Comparison of ENCODE assay signal across 19 cellular contexts in the genomic region with DNA sequence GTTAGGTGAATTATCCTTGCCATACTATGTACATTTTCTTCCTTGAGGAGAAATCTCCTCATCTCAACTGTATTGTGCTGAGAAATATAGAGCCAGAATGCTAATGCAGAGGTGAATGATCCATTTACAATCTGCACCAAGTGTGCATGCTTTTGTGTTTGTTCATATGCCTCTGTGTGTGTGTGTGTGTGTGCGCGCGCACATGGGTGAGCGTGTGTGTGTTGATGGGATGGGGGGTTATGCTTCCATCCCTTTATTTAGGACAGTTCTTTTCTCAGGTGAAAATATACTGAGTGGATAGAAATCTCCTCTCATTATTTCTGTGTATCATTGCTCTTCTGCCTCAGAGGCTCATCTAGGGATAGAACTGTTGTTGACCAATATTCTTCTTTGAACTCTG.
DNase-seq lines count a peak whose midpoint lies in the region; ATAC-seq, FAIRE-seq and TF ChIP-seq lines count a peak whose summit lies in the region.
"Had no signal": no experiment of that assay in that cellular context is flagged by ENCODE, and none has a peak within 500 bp of the region (broad histone marks: within the 10 kb centered on the region; RNA-seq: fewer than 3 reads in every experiment).

No MANE protein-coding gene starts in this region.

- ATAC-seq in RWPE2 (ENCODE audit: low read depth) (no peak), K562 (peak; percentile 35), HG02981 (IDR thresholded peaks at IDR 0.05; ENCODE audit: unreplicated experiment) (no peak)
- no peak for ATAC-seq in CD8-positive, alpha-beta T cell
- ATAC-seq: A549, GM23338, HepG2 had no signal

- no peaks in the 10 kb centered on the region for H3K9me1 ChIP-seq in K562 (ENCODE audit: control insufficient read depth, insufficient read depth, low read length)

- TF ChIP-seq EP300 in K562 (IDR thresholded peaks at IDR 0.05; ENCODE audit: low read length), result no peak

- H3K79me2 ChIP-seq in K562 (ENCODE audit: control insufficient read depth, insufficient read depth, low read length), result peaks cover 75% of the 10 kb centered on the region

- no peaks in the 10 kb centered on the region for H3K36me3 ChIP-seq in CD8-positive, alpha-beta memory T cell (ENCODE audit: insufficient read depth, low read length)
- no peaks in the 10 kb centered on the region for H3K36me3 ChIP-seq in RWPE2 (ENCODE audit: low read depth)
- peaks cover 3% of the 10 kb centered on the region; the same call in 2 of the 3 replicates for H3K36me3 ChIP-seq in K562 (ENCODE audit: control insufficient read depth, insufficient read depth, low read length)
- H3K36me3 ChIP-seq in small intestine (ENCODE audit: control insufficient read depth in 2 of 2, insufficient read depth in 2 of 2, low read length in 2 of 2), result no peaks in the 10 kb centered on the region
- no peaks in the 10 kb centered on the region for H3K36me3 ChIP-seq in CD8-positive, alpha-beta T cell (ENCODE audit: insufficient read depth, low read length)

- H3K4me3 Mint-ChIP-seq in CD8-positive, alpha-beta memory T cell, result no peak overlapping the region
- H3K4me3 Mint-ChIP-seq in mesothelial cell of epicardium, result no peak overlapping the region
- no peak overlapping the region for H3K4me3 Mint-ChIP-seq in CD8-positive, alpha-beta T cell
- H3K4me3 Mint-ChIP-seq: CD4-positive, alpha-beta T cell; GM23338; IgD-negative memory B cell had no signal

- intact Hi-C loops in K562 (cut with micrococcal nuclease), result loop anchor here (5.0 to 10.0 kb wide), 4 partner anchors 55 to 317 kb away; no protein-coding TSS in a partner anchor
- intact Hi-C loops in CD8-positive, alpha-beta T cell (cut with DNase I, micrococcal nuclease), result no loop called here

- peak overlapping the region; percentile 17 for H3K27ac ChIP-seq in CD8-positive, alpha-beta memory T cell (ENCODE audit: low read depth, low read length)
- H3K27ac ChIP-seq in RWPE2 (ENCODE audit: poor library complexity, severe bottlenecking) (peak overlapping the region; percentile 66), K562 (ENCODE audit: extremely low read depth, low read depth, low read length) (peak overlapping the region; percentile 92), small intestine (ENCODE audit: low read depth in 1 of 2, low read length in 1 of 2) (no peak overlapping the region)
- H3K27ac ChIP-seq in CD8-positive, alpha-beta T cell (ENCODE audit: low read depth, low read length), result no peak overlapping the region
- H3K27ac ChIP-seq: 22Rv1, A549, C4-2B had no signal

- peaks cover 3 to 6% (median 4%) of the 10 kb centered on the region in 5 donors for H3K9me3 Mint-ChIP-seq in CD8-positive, alpha-beta memory T cell
- H3K9me3 Mint-ChIP-seq in mesothelial cell of epicardium, result peaks cover 25% of the 10 kb centered on the region
- no peaks in the 10 kb centered on the region for H3K9me3 Mint-ChIP-seq in CD8-positive, alpha-beta T cell
- H3K9me3 Mint-ChIP-seq: CD4-positive, alpha-beta T cell had no signal

- CTCF ChIA-PET in CD8-positive, alpha-beta memory T cell (lab: Charles Lee), result no interaction called here
- CTCF ChIA-PET in K562 (lab: Yijun Ruan, JAX; ENCODE audit: low intra/inter-chr PET ratio), result no interaction called here
- CTCF ChIA-PET in CD8-positive, alpha-beta T cell (lab: Charles Lee), result no interaction called here

- H4K20me1 ChIP-seq in K562 (replicated peaks; ENCODE audit: control insufficient read depth, insufficient read depth, low read length), result no peaks in the 10 kb centered on the region

- H3K4me1 Mint-ChIP-seq in CD8-positive, alpha-beta memory T cell, result no peaks in the 10 kb centered on the region
- H3K4me1 Mint-ChIP-seq in mesothelial cell of epicardium, result peaks cover 32% of the 10 kb centered on the region
- H3K4me1 Mint-ChIP-seq in CD8-positive, alpha-beta T cell (ENCODE audit: low read depth), result no peaks in the 10 kb centered on the region
- H3K4me1 Mint-ChIP-seq: IgD-negative memory B cell had no signal

- H3K4me2 ChIP-seq in K562 (ENCODE audit: insufficient read depth, low read length), result peak overlapping the region; percentile 88
- H3K4me2 ChIP-seq: A549, GM23338 had no signal

- TF ChIP-seq CTCF in RWPE2 (IDR thresholded peaks at IDR 0.05; ENCODE audit: poor library complexity, severe bottlenecking), result no peak
- no peak for TF ChIP-seq CTCF in K562 (IDR thresholded peaks at IDR 0.05 in 2 of 3, conservative IDR thresholded peaks at IDR 0.05 in 1 of 3; ENCODE audit: insufficient read depth in 2 of 3, low read depth in 1 of 3, low read length in 3 of 3)
- TF ChIP-seq CTCF in mesothelial cell of epicardium (IDR thresholded peaks at IDR 0.05; ENCODE audit: unreplicated experiment), result no peak
- TF ChIP-seq CTCF in CD8-positive, alpha-beta T cell (IDR thresholded peaks at IDR 0.05), result no peak

- in situ Hi-C loops in K562 (cut with MboI), result no loop called here

- BruUV-seq in K562 (replicated peaks; lab: Mats Ljungman, UMichigan), result no TSS peak

- H3K36me3 Mint-ChIP-seq in CD8-positive, alpha-beta memory T cell, result no peaks in the 10 kb centered on the region
- peaks cover 14% of the 10 kb centered on the region for H3K36me3 Mint-ChIP-seq in mesothelial cell of epicardium
- no peaks in the 10 kb centered on the region for H3K36me3 Mint-ChIP-seq in CD8-positive, alpha-beta T cell
- H3K36me3 Mint-ChIP-seq: IgD-negative memory B cell had no signal

- TF ChIP-seq RAD21 in K562 (CRISPR knock-in tag; conservative IDR thresholded peaks at IDR 0.05 in 1 of 2, IDR thresholded peaks at IDR 0.05 in 1 of 2), result no peak

- H3K4me1 ChIP-seq in CD8-positive, alpha-beta memory T cell (ENCODE audit: insufficient read depth, low read length), result no peaks in the 10 kb centered on the region
- peaks cover 22% of the 10 kb centered on the region for H3K4me1 ChIP-seq in RWPE2 (ENCODE audit: insufficient read depth, poor library complexity, severe bottlenecking)
- peaks cover 9 to 20% of the 10 kb centered on the region in 2 experiments; a peak in 4 of 5 replicates for H3K4me1 ChIP-seq in K562 (replicated peaks in 1 of 2; ENCODE audit: control insufficient read depth in 2 of 2, insufficient read depth in 2 of 2, low read length in 2 of 2)
- no peaks in the 10 kb centered on the region for H3K4me1 ChIP-seq in small intestine (ENCODE audit: control insufficient read depth in 2 of 2, insufficient read depth in 1 of 2, low read depth in 1 of 2, low read length in 1 of 2)
- H3K4me1 ChIP-seq in CD8-positive, alpha-beta T cell (ENCODE audit: insufficient read depth, low read length), result no peaks in the 10 kb centered on the region
- H3K4me1 ChIP-seq: A549 had no signal

- POLR2A ChIA-PET in CD8-positive, alpha-beta memory T cell (lab: Charles Lee), result no interaction called here
- POLR2A ChIA-PET in K562 (lab: Yijun Ruan, JAX), result interaction anchor here (0.6 to 2.1 kb wide), 2 partner anchors 12 to 1249 kb away, joined by 3 to 13 read pairs; no protein-coding TSS in a partner anchor
- POLR2A ChIA-PET in CD8-positive, alpha-beta T cell (lab: Charles Lee), result no interaction called here

- no peak for DNase-seq in CD8-positive, alpha-beta memory T cell
- DNase-seq in RWPE2 (ENCODE audit: low spot score) (no peak), K562 (ENCODE audit: extremely low read depth in 1 of 4, low spot score in 3 of 4) (peak; percentile 53 to 66 (median 58)), mesothelial cell of epicardium (ENCODE audit: low spot score in 2 of 2, unreplicated experiment in 2 of 2) (no peak), NCI-H2029 (lab: John Stamatoyannopoulos, UW) (no peak), small intestine (no peak)
- DNase-seq in CD8-positive, alpha-beta T cell, result no peak
- DNase-seq: AML-193; CD4-positive, alpha-beta T cell; GDM1 had no signal

- no peak overlapping the region for H3K27ac Mint-ChIP-seq in CD8-positive, alpha-beta memory T cell
- peak overlapping the region; percentile 84 for H3K27ac Mint-ChIP-seq in mesothelial cell of epicardium
- H3K27ac Mint-ChIP-seq in CD8-positive, alpha-beta T cell, result no peak overlapping the region
- H3K27ac Mint-ChIP-seq: CD4-positive, alpha-beta T cell; GM23338; IgD-negative memory B cell had no signal

- H2AFZ ChIP-seq in K562 (ENCODE audit: low read depth, low read length), result 0 out of 2 replicates have a peak overlapping the region, but pooled peaks have one; percentile 27
- H2AFZ ChIP-seq: GM23338 had no signal

- peak; percentile 74 for FAIRE-seq in K562 (lab: Jason Lieb, UNC)
- no peak for FAIRE-seq in small intestine (lab: Jason Lieb, UNC)
- FAIRE-seq: A549, GM12892, GM18507, HepG2 had no signal

- no peak for TF ChIP-seq POLR2A in K562 (conservative IDR thresholded peaks at IDR 0.05)

- H3K27me3 ChIP-seq in CD8-positive, alpha-beta memory T cell (ENCODE audit: insufficient read depth, low read length, poor library complexity, severe bottlenecking), result no peaks in the 10 kb centered on the region
- H3K27me3 ChIP-seq in RWPE2 (ENCODE audit: insufficient read depth, poor library complexity, severe bottlenecking) (no peaks in the 10 kb centered on the region), K562 (ENCODE audit: control insufficient read depth in 2 of 2, insufficient read depth in 2 of 2, low read length in 2 of 2) (no peaks in the 10 kb centered on the region), small intestine (ENCODE audit: control insufficient read depth in 2 of 2, insufficient read depth in 2 of 2, low read length in 2 of 2) (no peaks in the 10 kb centered on the region)
- H3K27me3 ChIP-seq in CD8-positive, alpha-beta T cell (ENCODE audit: insufficient read depth, low read length), result peaks cover 6% of the 10 kb centered on the region

- H3K27me3 Mint-ChIP-seq in CD8-positive, alpha-beta memory T cell, result peaks cover 0 to 1% of the 10 kb centered on the region in 2 donors
- H3K27me3 Mint-ChIP-seq in mesothelial cell of epicardium (ENCODE audit: low read depth), result no peaks in the 10 kb centered on the region
- peaks cover 4% of the 10 kb centered on the region for H3K27me3 Mint-ChIP-seq in CD8-positive, alpha-beta T cell (ENCODE audit: low read depth)
- H3K27me3 Mint-ChIP-seq: CD4-positive, alpha-beta T cell; IgD-negative memory B cell had no signal

- 2% methylated on average over 4 of the region's 4 CpGs for WGBS in K562 (ENCODE audit: insufficient coverage, low coverage, missing lambda C conversion rate)
- WGBS in small intestine, 3 donors, result 88 to 100% (median 96%) methylated on average over 4 of the region's 4 CpGs

- peak overlapping the region in 1 of 2 experiments; percentile 78; a peak in 3 of 4 replicates for H3K9ac ChIP-seq in K562 (ENCODE audit: insufficient read depth in 1 of 2, low read depth in 2 of 2, low read length in 2 of 2)

- no peak overlapping the region for H3K4me3 ChIP-seq in CD8-positive, alpha-beta memory T cell (ENCODE audit: low read length)
- H3K4me3 ChIP-seq in RWPE2 (ENCODE audit: severe bottlenecking) (no peak overlapping the region), K562 (peak overlapping the region; percentile 72), small intestine (ENCODE audit: low read depth in 1 of 2, low read length in 2 of 2) (no peak overlapping the region)
- H3K4me3 ChIP-seq in CD8-positive, alpha-beta T cell (ENCODE audit: low read depth, low read length), result no peak overlapping the region
- H3K4me3 ChIP-seq: A549, GM23338 had no signal

- no peaks in the 10 kb centered on the region for H3K9me3 ChIP-seq in CD8-positive, alpha-beta memory T cell (ENCODE audit: low read length)
- no peaks in the 10 kb centered on the region for H3K9me3 ChIP-seq in RWPE2 (ENCODE audit: severe bottlenecking)
- H3K9me3 ChIP-seq in K562 (replicated peaks; ENCODE audit: control insufficient read depth, insufficient read depth, low read depth, low read length), result no peaks in the 10 kb centered on the region
- no peaks in the 10 kb centered on the region for H3K9me3 ChIP-seq in small intestine (ENCODE audit: control insufficient read depth, low read depth)
- H3K9me3 ChIP-seq in CD8-positive, alpha-beta T cell (ENCODE audit: low read length), result no peaks in the 10 kb centered on the region

Comparison
In these comparisons a context has a peak if more than half of its experiments do, and no peak if none do; other contexts are left out.
1. DNase-seq: peak in K562 (4 of 4); none in CD8-positive, alpha-beta memory T cell (0 of 5), RWPE2 (single experiment), mesothelial cell of epicardium (0 of 2), NCI-H2029 (single experiment), small intestine (single experiment) and CD8-positive, alpha-beta T cell (0 of 7).
2. H3K27ac ChIP-seq: peak in CD8-positive, alpha-beta memory T cell (single experiment), RWPE2 (single experiment) and K562 (single experiment); none in small intestine (0 of 2) and CD8-positive, alpha-beta T cell (single experiment).